ENCODE assay signal across 1 cellular context in the genomic region with DNA sequence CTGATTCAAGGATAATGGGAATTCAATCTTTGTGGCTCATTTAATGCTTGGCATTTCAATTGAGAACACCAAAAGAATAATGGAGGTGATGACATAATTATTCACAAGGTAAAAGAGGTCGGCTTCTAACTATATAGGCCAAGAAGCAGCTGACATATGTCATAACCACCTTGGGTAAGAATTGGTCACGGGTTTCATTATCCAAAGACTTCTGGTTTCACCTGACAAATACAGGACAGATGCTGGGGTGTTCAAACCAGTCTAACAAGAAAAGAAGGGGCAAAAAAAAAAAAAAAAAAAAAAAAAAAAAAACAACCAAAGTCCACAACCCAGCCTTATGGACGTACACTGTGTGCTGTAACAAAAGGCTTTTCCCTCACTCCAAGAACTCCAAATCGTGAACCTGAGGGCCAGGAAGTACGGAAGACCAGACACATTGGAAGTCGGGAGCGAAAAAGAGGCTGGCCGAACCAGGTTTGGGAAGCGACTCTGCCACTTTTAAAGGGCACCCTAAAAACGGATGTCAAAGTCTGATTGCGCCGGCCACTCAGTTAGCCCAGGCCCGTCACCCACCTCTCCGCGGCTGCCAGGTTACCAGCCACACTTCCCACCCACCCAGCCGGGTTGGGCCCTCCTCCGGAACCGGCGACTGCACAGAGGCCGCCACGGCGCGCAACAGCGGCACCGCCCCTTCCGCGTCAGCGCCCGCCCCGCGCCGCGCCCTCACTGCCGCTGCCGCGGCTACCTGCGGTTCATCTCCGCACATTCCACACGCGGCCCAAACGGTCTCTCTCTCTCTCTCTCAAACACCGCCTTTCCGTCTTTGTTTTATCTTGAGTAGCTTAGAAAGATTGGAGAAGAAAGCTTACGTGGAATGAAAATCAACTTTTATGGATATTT.
TF ChIP-seq lines count a peak whose summit lies in the region.

A gene with protein sequence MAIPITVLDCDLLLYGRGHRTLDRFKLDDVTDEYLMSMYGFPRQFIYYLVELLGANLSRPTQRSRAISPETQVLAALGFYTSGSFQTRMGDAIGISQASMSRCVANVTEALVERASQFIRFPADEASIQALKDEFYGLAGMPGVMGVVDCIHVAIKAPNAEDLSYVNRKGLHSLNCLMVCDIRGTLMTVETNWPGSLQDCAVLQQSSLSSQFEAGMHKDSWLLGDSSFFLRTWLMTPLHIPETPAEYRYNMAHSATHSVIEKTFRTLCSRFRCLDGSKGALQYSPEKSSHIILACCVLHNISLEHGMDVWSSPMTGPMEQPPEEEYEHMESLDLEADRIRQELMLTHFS (minus strand): TSS at position 677 of the 900 bp plus-strand sequence. CDS start 990 bp downstream, outside the sequence.

TF ChIP-seq in HepG2, 621 proteins besides CTCF, POLR2A, EP300 and RAD21 (continued from another document and continues in another):
- TF ChIP-seq, protein P1, sequence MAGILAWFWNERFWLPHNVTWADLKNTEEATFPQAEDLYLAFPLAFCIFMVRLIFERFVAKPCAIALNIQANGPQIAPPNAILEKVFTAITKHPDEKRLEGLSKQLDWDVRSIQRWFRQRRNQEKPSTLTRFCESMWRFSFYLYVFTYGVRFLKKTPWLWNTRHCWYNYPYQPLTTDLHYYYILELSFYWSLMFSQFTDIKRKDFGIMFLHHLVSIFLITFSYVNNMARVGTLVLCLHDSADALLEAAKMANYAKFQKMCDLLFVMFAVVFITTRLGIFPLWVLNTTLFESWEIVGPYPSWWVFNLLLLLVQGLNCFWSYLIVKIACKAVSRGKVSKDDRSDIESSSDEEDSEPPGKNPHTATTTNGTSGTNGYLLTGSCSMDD (CRISPR knock-in tag; IDR thresholded peaks at IDR 0.05): no peak
- peak; percentile 98 for TF ChIP-seq ZNF740 (CRISPR knock-in tag; IDR thresholded peaks at IDR 0.05)
- TF ChIP-seq ATF3 (CRISPR knock-in tag; IDR thresholded peaks at IDR 0.05): no peak
- TF ChIP-seq RORA (CRISPR knock-in tag; IDR thresholded peaks at IDR 0.05): no peak
- peak; percentile 61 for TF ChIP-seq U2AF1 (optimal IDR thresholded peaks at IDR 0.05; ENCODE audit: low read depth, low read length)
- no peak for TF ChIP-seq ZSCAN20 (CRISPR knock-in tag; IDR thresholded peaks at IDR 0.05; ENCODE audit: borderline replicate concordance)
- TF ChIP-seq, protein P2, sequence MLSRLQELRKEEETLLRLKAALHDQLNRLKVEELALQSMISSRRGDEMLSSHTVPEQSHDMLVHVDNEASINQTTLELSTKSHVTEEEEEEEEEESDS (CRISPR knock-in tag; IDR thresholded peaks at IDR 0.05; ENCODE audit: borderline replicate concordance): no peak
- TF ChIP-seq MEF2D (CRISPR knock-in tag; IDR thresholded peaks at IDR 0.05): 0 out of 2 replicates have a peak, but pooled peaks have one; percentile 6
- peak; percentile 51; the same call in 1 of the 2 replicates for TF ChIP-seq ELF3 (CRISPR knock-in tag; IDR thresholded peaks at IDR 0.05)
- TF ChIP-seq, protein P3, sequence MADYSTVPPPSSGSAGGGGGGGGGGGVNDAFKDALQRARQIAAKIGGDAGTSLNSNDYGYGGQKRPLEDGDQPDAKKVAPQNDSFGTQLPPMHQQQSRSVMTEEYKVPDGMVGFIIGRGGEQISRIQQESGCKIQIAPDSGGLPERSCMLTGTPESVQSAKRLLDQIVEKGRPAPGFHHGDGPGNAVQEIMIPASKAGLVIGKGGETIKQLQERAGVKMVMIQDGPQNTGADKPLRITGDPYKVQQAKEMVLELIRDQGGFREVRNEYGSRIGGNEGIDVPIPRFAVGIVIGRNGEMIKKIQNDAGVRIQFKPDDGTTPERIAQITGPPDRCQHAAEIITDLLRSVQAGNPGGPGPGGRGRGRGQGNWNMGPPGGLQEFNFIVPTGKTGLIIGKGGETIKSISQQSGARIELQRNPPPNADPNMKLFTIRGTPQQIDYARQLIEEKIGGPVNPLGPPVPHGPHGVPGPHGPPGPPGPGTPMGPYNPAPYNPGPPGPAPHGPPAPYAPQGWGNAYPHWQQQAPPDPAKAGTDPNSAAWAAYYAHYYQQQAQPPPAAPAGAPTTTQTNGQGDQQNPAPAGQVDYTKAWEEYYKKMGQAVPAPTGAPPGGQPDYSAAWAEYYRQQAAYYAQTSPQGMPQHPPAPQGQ (CRISPR knock-in tag; IDR thresholded peaks at IDR 0.05; ENCODE audit: borderline replicate concordance): no peak
- TF ChIP-seq ZNF441 (CRISPR knock-in tag; IDR thresholded peaks at IDR 0.05; ENCODE audit: borderline replicate concordance): no peak
- no peak for TF ChIP-seq SMAD9 (CRISPR knock-in tag; IDR thresholded peaks at IDR 0.05)
- no peak for TF ChIP-seq ZSCAN21 (CRISPR knock-in tag; IDR thresholded peaks at IDR 0.05; ENCODE audit: borderline replicate concordance)
- peak; percentile 73 for TF ChIP-seq ZFY (CRISPR knock-in tag; IDR thresholded peaks at IDR 0.05)
- no peak for TF ChIP-seq ZFP1 (CRISPR knock-in tag; IDR thresholded peaks at IDR 0.05)
- no peak for TF ChIP-seq FIP1L1 (IDR thresholded peaks at IDR 0.05; ENCODE audit: borderline replicate concordance, insufficient read depth, low read depth, low read length)
- no peak; the same call in 1 of the 2 replicates for TF ChIP-seq ZNF768 (CRISPR knock-in tag; IDR thresholded peaks at IDR 0.05)
- TF ChIP-seq ISL2 (CRISPR knock-in tag; IDR thresholded peaks at IDR 0.05): 0 out of 2 replicates have a peak, but pooled peaks have one; percentile 1
- TF ChIP-seq SRSF1 (optimal IDR thresholded peaks at IDR 0.05; ENCODE audit: low read depth, low read length): no peak
- TF ChIP-seq HOXA3 (CRISPR knock-in tag; IDR thresholded peaks at IDR 0.05): peak; percentile 81; the same call in 1 of the 2 replicates
- TF ChIP-seq, protein P4, sequence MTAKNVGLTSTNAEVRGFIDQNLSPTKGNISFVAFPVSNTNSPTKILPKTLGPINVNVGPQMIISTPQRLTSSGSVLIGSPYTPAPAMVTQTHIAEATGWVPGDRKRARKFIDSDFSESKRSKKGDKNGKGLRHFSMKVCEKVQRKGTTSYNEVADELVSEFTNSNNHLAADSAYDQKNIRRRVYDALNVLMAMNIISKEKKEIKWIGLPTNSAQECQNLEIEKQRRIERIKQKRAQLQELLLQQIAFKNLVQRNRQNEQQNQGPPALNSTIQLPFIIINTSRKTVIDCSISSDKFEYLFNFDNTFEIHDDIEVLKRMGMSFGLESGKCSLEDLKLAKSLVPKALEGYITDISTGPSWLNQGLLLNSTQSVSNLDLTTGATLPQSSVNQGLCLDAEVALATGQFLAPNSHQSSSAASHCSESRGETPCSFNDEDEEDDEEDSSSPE (CRISPR knock-in tag; IDR thresholded peaks at IDR 0.05): peak; percentile 87
- TF ChIP-seq KLF12 (CRISPR knock-in tag; IDR thresholded peaks at IDR 0.05; ENCODE audit: borderline replicate concordance): peak; percentile 87; the same call in 1 of the 2 replicates
- peak; percentile 38; the same call in 1 of the 2 replicates for TF ChIP-seq ZNF709 (CRISPR knock-in tag; IDR thresholded peaks at IDR 0.05)
- TF ChIP-seq FOXM1 (CRISPR knock-in tag; IDR thresholded peaks at IDR 0.05): no peak
- TF ChIP-seq BRCA1 (CRISPR knock-in tag; IDR thresholded peaks at IDR 0.05): no peak
- no peak for TF ChIP-seq FOSL2 (CRISPR knock-in tag; IDR thresholded peaks at IDR 0.05)
- TF ChIP-seq SKI (IDR thresholded peaks at IDR 0.05; ENCODE audit: partially characterized antibody): peak; percentile 34
- TF ChIP-seq POLR2AphosphoS2 (IDR thresholded peaks at IDR 0.05; ENCODE audit: low read depth, low read length): no peak
- TF ChIP-seq ARID4A (CRISPR knock-in tag; IDR thresholded peaks at IDR 0.05; ENCODE audit: borderline replicate concordance): peak; percentile 91
- 0 out of 2 replicates have a peak, but pooled peaks have one; percentile 37 for TF ChIP-seq REPIN1 (CRISPR knock-in tag; IDR thresholded peaks at IDR 0.05; ENCODE audit: borderline replicate concordance, low read depth)
- TF ChIP-seq NR3C1 (CRISPR knock-in tag; IDR thresholded peaks at IDR 0.05): no peak
- no peak for TF ChIP-seq MTF1 (CRISPR knock-in tag; IDR thresholded peaks at IDR 0.05)
- no peak for TF ChIP-seq NRL (CRISPR knock-in tag; IDR thresholded peaks at IDR 0.05; ENCODE audit: borderline replicate concordance)
- TF ChIP-seq HDAC2 (CRISPR knock-in tag; IDR thresholded peaks at IDR 0.05): 0 out of 2 replicates have a peak, but pooled peaks have one; percentile 6
- TF ChIP-seq, protein P5, sequence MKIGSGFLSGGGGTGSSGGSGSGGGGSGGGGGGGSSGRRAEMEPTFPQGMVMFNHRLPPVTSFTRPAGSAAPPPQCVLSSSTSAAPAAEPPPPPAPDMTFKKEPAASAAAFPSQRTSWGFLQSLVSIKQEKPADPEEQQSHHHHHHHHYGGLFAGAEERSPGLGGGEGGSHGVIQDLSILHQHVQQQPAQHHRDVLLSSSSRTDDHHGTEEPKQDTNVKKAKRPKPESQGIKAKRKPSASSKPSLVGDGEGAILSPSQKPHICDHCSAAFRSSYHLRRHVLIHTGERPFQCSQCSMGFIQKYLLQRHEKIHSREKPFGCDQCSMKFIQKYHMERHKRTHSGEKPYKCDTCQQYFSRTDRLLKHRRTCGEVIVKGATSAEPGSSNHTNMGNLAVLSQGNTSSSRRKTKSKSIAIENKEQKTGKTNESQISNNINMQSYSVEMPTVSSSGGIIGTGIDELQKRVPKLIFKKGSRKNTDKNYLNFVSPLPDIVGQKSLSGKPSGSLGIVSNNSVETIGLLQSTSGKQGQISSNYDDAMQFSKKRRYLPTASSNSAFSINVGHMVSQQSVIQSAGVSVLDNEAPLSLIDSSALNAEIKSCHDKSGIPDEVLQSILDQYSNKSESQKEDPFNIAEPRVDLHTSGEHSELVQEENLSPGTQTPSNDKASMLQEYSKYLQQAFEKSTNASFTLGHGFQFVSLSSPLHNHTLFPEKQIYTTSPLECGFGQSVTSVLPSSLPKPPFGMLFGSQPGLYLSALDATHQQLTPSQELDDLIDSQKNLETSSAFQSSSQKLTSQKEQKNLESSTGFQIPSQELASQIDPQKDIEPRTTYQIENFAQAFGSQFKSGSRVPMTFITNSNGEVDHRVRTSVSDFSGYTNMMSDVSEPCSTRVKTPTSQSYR (CRISPR knock-in tag; IDR thresholded peaks at IDR 0.05; ENCODE audit: borderline replicate concordance): no peak
- TF ChIP-seq ZNF17 (CRISPR knock-in tag; IDR thresholded peaks at IDR 0.05): no peak
- TF ChIP-seq, protein P6, sequence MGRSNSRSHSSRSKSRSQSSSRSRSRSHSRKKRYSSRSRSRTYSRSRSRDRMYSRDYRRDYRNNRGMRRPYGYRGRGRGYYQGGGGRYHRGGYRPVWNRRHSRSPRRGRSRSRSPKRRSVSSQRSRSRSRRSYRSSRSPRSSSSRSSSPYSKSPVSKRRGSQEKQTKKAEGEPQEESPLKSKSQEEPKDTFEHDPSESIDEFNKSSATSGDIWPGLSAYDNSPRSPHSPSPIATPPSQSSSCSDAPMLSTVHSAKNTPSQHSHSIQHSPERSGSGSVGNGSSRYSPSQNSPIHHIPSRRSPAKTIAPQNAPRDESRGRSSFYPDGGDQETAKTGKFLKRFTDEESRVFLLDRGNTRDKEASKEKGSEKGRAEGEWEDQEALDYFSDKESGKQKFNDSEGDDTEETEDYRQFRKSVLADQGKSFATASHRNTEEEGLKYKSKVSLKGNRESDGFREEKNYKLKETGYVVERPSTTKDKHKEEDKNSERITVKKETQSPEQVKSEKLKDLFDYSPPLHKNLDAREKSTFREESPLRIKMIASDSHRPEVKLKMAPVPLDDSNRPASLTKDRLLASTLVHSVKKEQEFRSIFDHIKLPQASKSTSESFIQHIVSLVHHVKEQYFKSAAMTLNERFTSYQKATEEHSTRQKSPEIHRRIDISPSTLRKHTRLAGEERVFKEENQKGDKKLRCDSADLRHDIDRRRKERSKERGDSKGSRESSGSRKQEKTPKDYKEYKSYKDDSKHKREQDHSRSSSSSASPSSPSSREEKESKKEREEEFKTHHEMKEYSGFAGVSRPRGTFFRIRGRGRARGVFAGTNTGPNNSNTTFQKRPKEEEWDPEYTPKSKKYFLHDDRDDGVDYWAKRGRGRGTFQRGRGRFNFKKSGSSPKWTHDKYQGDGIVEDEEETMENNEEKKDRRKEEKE (IDR thresholded peaks at IDR 0.05): no peak
- TF ChIP-seq ZFAT (CRISPR knock-in tag; conservative IDR thresholded peaks at IDR 0.05): peak; percentile 100
- TF ChIP-seq ZNF124 (CRISPR knock-in tag; IDR thresholded peaks at IDR 0.05): no peak
